29 cellular contexts compared by ENCODE assay signal in the genomic region with DNA sequence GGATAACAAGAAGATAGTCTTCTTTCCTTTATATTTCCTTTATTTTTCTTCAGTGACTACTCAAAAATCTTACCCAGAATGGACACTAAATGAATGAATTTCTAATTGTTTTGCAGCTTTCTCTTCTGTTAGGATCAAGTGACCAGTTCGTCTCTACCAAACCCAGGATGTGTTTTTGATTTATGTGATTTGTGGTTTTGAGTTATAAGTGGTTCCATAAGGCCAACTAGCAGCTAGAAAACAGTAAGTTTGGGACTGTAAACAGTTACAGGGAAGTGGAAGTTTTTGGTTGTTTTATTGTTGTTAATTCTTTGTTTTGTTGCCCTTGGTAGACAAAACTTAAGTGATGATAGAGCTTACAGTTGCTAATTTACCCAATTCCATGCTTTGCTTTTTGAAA.
DNase-seq lines count a peak whose midpoint lies in the region; ATAC-seq, FAIRE-seq and TF ChIP-seq lines count a peak whose summit lies in the region.
"Had no signal": no experiment of that assay in that cellular context is flagged by ENCODE, and none has a peak within 500 bp of the region (broad histone marks: within the 10 kb centered on the region; RNA-seq: fewer than 3 reads in every experiment).

No MANE protein-coding gene starts in this region.

- no peak for TF ChIP-seq CTCF in GM23338 (conservative IDR thresholded peaks at IDR 0.05; ENCODE audit: low read depth in 2 of 2)

- H3F3A ChIP-seq in GM23338 (replicated peaks; ENCODE audit: low read depth) = no peaks in the 10 kb centered on the region

- H3K4me3 ChIP-seq in GM23338 (no peak overlapping the region), iPS-20b (ENCODE audit: low read length) (no peak overlapping the region)
- H3K4me3 ChIP-seq: K562, SJSA1 had no signal

- H4K20me1 ChIP-seq in GM23338 (replicated peaks; ENCODE audit: insufficient read depth) = no peaks in the 10 kb centered on the region

- H3K4me1 ChIP-seq in GM23338 (ENCODE audit: insufficient read depth) (peaks cover 17% of the 10 kb centered on the region), iPS-20b (ENCODE audit: insufficient read depth, low read length) (peaks cover 47% of the 10 kb centered on the region)
- H3K4me1 ChIP-seq: SJSA1 had no signal

- DNase-seq in GM23338 (ENCODE audit: low spot score) = no peak
- DNase-seq in MV-4-11 (lab: John Stamatoyannopoulos, UW) = peak; percentile 66
- no peak for DNase-seq in NCI-H345 (lab: John Stamatoyannopoulos, UW)
- DNase-seq in head of caudate nucleus = no peak
- DNase-seq: 8988T; ACHN; BE2C; CD8-positive, alpha-beta memory T cell; DMS 273 treated with DMSO at 0.1 percent for 48 hours; DMS79; EL; GDM1; GOT3; Kasumi-1; NCI-H2029 treated with DMSO at 0.1 percent for 48 hours; NCI-H69; Right ventricle myocardium superior; RPMI8226; T-helper 1 cell had no signal

- H3K27me3 Mint-ChIP-seq in GM23338 (ENCODE audit: insufficient read depth, low read depth, poor library complexity) = peaks cover 2% of the 10 kb centered on the region

- peaks cover 6% of the 10 kb centered on the region; the same call in 1 of the 2 replicates for H3K9me3 ChIP-seq in iPS-20b (ENCODE audit: insufficient read depth, low read depth, low read length)
- H3K9me3 ChIP-seq: BE2C, SJSA1 had no signal

- peak; percentile 98 for FAIRE-seq in endometrium (lab: Jason Lieb, UNC)
- FAIRE-seq: GM12891, HepG2, K562 had no signal

- peak overlapping the region; percentile 15; the same call in 1 of the 2 replicates for H3K27ac ChIP-seq in GM23338 (ENCODE audit: low read depth)
- no peak overlapping the region for H3K27ac ChIP-seq in iPS-20b (ENCODE audit: low read length)
- H3K27ac ChIP-seq: HL-60, SJSA1 had no signal

- peaks cover 31% of the 10 kb centered on the region for H3K36me3 Mint-ChIP-seq in GM23338 (ENCODE audit: low read depth)
- H3K36me3 Mint-ChIP-seq: CD14-positive monocyte; CD8-positive, alpha-beta memory T cell had no signal

- H3K27ac Mint-ChIP-seq in GM23338 = no peak overlapping the region
- H3K27ac Mint-ChIP-seq: CD14-positive monocyte; CD8-positive, alpha-beta memory T cell had no signal

- ATAC-seq in GM23338 = no peak
- ATAC-seq in GM21619 (IDR thresholded peaks at IDR 0.05; ENCODE audit: unreplicated experiment) = no peak
- ATAC-seq in GM18861 (IDR thresholded peaks at IDR 0.05; ENCODE audit: unreplicated experiment) = no peak
- ATAC-seq: HepG2, K562 had no signal

- H3K27me3 ChIP-seq in GM23338 (ENCODE audit: insufficient read depth) (no peaks in the 10 kb centered on the region), iPS-20b (ENCODE audit: insufficient read depth, low read length) (no peaks in the 10 kb centered on the region)
- H3K27me3 ChIP-seq: BE2C, SJSA1 had no signal

- H3K4me3 Mint-ChIP-seq in GM23338 = no peak overlapping the region
- H3K4me3 Mint-ChIP-seq: CD14-positive monocyte; CD8-positive, alpha-beta memory T cell had no signal

- intact Hi-C loops in head of caudate nucleus (cut with DNase I) = no loop called here

- no peak overlapping the region for H3K4me2 ChIP-seq in GM23338

- H3K9me2 ChIP-seq in GM23338 (ENCODE audit: insufficient read depth) = no peaks in the 10 kb centered on the region

- H3K36me3 ChIP-seq in GM23338 (ENCODE audit: insufficient read depth) (no peaks in the 10 kb centered on the region), iPS-20b (ENCODE audit: insufficient read depth, low read depth, low read length) (no peaks in the 10 kb centered on the region)
- H3K36me3 ChIP-seq: BE2C, SJSA1 had no signal

- H2AFZ ChIP-seq in GM23338 = no peak overlapping the region

- peaks cover 96% of the 10 kb centered on the region for H3K9me3 Mint-ChIP-seq in GM23338

- H3K9ac ChIP-seq in iPS-20b (ENCODE audit: low read depth, low read length) = peak overlapping the region; percentile 7; the same call in 1 of the 2 replicates

- no peaks in the 10 kb centered on the region for H3K79me2 ChIP-seq in GM23338 (replicated peaks; ENCODE audit: insufficient read depth)

- no peaks in the 10 kb centered on the region for H3K4me1 Mint-ChIP-seq in GM23338
- H3K4me1 Mint-ChIP-seq: CD14-positive monocyte; CD8-positive, alpha-beta memory T cell had no signal

TF ChIP-seq in GM23338, 12 proteins besides CTCF, POLR2A, EP300 and RAD21 (continues in another document):
- TF ChIP-seq, protein P1, sequence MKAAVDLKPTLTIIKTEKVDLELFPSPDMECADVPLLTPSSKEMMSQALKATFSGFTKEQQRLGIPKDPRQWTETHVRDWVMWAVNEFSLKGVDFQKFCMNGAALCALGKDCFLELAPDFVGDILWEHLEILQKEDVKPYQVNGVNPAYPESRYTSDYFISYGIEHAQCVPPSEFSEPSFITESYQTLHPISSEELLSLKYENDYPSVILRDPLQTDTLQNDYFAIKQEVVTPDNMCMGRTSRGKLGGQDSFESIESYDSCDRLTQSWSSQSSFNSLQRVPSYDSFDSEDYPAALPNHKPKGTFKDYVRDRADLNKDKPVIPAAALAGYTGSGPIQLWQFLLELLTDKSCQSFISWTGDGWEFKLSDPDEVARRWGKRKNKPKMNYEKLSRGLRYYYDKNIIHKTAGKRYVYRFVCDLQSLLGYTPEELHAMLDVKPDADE (IDR thresholded peaks at IDR 0.05) = no peak
- no peak for TF ChIP-seq ZNF462 (CRISPR knock-in tag; IDR thresholded peaks at IDR 0.05)
